In genomic region chr7:105621617-105622016, GRCh38 we compare ENCODE assay signal across 13 cellular contexts. TPM values are rescaled to one million over a fixed set of nuclear protein-coding genes. Genes with fewer than 3 reads are reported as not detected.
A peak's percentile ranks its signal among the peaks of the same experiment; 100 is the strongest.
DNase-seq lines count a peak whose midpoint lies in the region; ATAC-seq lines count a peak whose summit lies in the region.
"Had no signal": no experiment of that assay in that cellular context is flagged by ENCODE, and none has a peak within 500 bp of the region (broad histone marks: within the 10 kb centered on the region; RNA-seq: fewer than 3 reads in every experiment).

No MANE protein-coding gene starts in this region.

- peak; percentile 77 for DNase-seq in Ammon's horn (ENCODE audit: low spot score)
- DNase-seq in globus pallidus (ENCODE audit: low spot score) = peak; percentile 74
- peak; percentile 85 for DNase-seq in posterior vena cava (ENCODE audit: low spot score)
- DNase-seq in stimulated activated CD4-positive, alpha-beta T cell treated with anti-CD3 and anti-CD28 coated beads, Interleukin-4, amount 100 ng/mL, for 4 hours = no peak
- no peak for DNase-seq in A172 (ENCODE audit: low spot score)
- DNase-seq in stimulated activated naive CD8-positive, alpha-beta T cell treated with anti-CD3 and anti-CD28 coated beads, Interleukin-15, amount 100 ng/mL, for 72 hours = no peak
- DNase-seq: activated gamma-delta T cell, OCI-M1 had no signal

- ATAC-seq in GM21447 (IDR thresholded peaks at IDR 0.05; ENCODE audit: unreplicated experiment) = no peak
- ATAC-seq in stimulated activated naive CD8-positive, alpha-beta T cell treated with anti-CD3 and anti-CD28 coated beads, Interleukin-15, amount 100 ng/mL, for 72 hours = no peak
- ATAC-seq: gastrocnemius medialis had no signal

- H3K27ac Mint-ChIP-seq in stimulated activated naive CD8-positive, alpha-beta T cell treated with anti-CD3 and anti-CD28 coated beads, Interleukin-15, amount 100 ng/mL, for 72 hours = no peak overlapping the region
- H3K27ac Mint-ChIP-seq: T-helper 2 cell treated with Interferon-gamma antibody and Interleukin-4, amounts not matched to agents 5 μg/mL and 100 μg/mL, for 36 hours had no signal

- H3K4me1 Mint-ChIP-seq in stimulated activated naive CD8-positive, alpha-beta T cell treated with anti-CD3 and anti-CD28 coated beads, Interleukin-15, amount 100 ng/mL, for 72 hours = no peaks in the 10 kb centered on the region

- peaks cover 6 to 8% of the 10 kb centered on the region in 2 donors for H3K9me3 Mint-ChIP-seq in stimulated activated naive CD8-positive, alpha-beta T cell treated with anti-CD3 and anti-CD28 coated beads, Interleukin-15, amount 100 ng/mL, for 72 hours

- no peaks in the 10 kb centered on the region for H3K27me3 Mint-ChIP-seq in stimulated activated naive CD8-positive, alpha-beta T cell treated with anti-CD3 and anti-CD28 coated beads, Interleukin-15, amount 100 ng/mL, for 72 hours

- no peak overlapping the region for H3K4me3 Mint-ChIP-seq in stimulated activated naive CD8-positive, alpha-beta T cell treated with anti-CD3 and anti-CD28 coated beads, Interleukin-15, amount 100 ng/mL, for 72 hours
- H3K4me3 Mint-ChIP-seq: T-helper 2 cell treated with Interferon-gamma antibody and Interleukin-4, amounts not matched to agents 5 μg/mL and 100 μg/mL, for 36 hours had no signal

- peak overlapping the region; percentile 13 for H3K27ac ChIP-seq in angular gyrus (ENCODE audit: low read depth, low read length)
- H3K27ac ChIP-seq: BLaER1, gastrocnemius medialis had no signal

- intact Hi-C loops in posterior vena cava (cut with DNase I) = no loop called here

RNA-seq across cellular contexts. Expression of gene EFCAB10, which starts 40.3 kb away (rescaled TPM):
- not detected for total RNA-seq in posterior vena cava
- total RNA-seq in A172 (2014; rRNA removed; shearing (Covaris generic)) = not detected in 2 replicates
- total RNA-seq: gastrocnemius medialis had no signal

Comparison
In these comparisons a context has a peak if more than half of its experiments do, and no peak if none do; other contexts are left out.
1. DNase-seq: peak in Ammon's horn (single experiment), globus pallidus (single experiment) and posterior vena cava (single experiment); none in stimulated activated CD4-positive, alpha-beta T cell treated with anti-CD3 and anti-CD28 coated beads, Interleukin-4, amount 100 ng/mL, for 4 hours (0 of 2), A172 (single experiment) and stimulated activated naive CD8-positive, alpha-beta T cell treated with anti-CD3 and anti-CD28 coated beads, Interleukin-15, amount 100 ng/mL, for 72 hours (0 of 2).